In the genomic region with DNA sequence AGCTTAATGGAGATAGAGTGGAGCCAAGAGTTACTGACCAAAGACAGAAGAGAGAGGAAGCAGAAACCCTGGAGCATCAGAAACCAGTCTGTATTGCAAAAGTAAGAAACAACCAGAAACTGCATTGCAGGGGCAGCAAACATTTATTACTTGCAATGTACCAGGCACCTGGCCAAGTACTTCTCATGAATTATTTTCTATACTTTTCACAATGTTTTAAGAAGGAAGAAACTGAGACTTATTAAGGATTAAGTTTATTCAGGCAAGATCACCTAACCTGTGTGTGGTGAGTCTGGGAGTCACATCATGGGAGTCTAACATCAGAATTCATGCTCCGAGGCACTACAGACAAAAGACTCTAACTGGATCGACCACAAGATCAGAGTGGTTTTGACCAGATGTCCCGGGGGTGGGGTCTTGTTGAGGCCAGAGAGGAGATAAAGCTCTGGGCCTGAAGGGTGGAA, we compare ENCODE assay signal across 1 cellular context.
TF ChIP-seq lines count a peak whose summit lies in the region.

No MANE protein-coding gene starts in this region.

TF ChIP-seq in GM23338, 12 proteins besides CTCF, POLR2A, EP300 and RAD21 (continued from another document):
- TF ChIP-seq, protein P1, sequence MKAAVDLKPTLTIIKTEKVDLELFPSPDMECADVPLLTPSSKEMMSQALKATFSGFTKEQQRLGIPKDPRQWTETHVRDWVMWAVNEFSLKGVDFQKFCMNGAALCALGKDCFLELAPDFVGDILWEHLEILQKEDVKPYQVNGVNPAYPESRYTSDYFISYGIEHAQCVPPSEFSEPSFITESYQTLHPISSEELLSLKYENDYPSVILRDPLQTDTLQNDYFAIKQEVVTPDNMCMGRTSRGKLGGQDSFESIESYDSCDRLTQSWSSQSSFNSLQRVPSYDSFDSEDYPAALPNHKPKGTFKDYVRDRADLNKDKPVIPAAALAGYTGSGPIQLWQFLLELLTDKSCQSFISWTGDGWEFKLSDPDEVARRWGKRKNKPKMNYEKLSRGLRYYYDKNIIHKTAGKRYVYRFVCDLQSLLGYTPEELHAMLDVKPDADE (IDR thresholded peaks at IDR 0.05) = no peak
- TF ChIP-seq JUNB (IDR thresholded peaks at IDR 0.05; ENCODE audit: unreplicated experiment) (no peak), CREB1 (CRISPR knock-in tag; IDR thresholded peaks at IDR 0.05; ENCODE audit: low read depth) (no peak), EZH2phosphoT487 (IDR thresholded peaks at IDR 0.05; ENCODE audit: unreplicated experiment) (no peak), EZH2 (IDR thresholded peaks at IDR 0.05; ENCODE audit: low read depth, unreplicated experiment) (no peak), POLR2AphosphoS5 (IDR thresholded peaks at IDR 0.05; ENCODE audit: low read depth) (no peak), STAT1 (IDR thresholded peaks at IDR 0.05; ENCODE audit: unreplicated experiment) (no peak), ZNF331 (CRISPR knock-in tag; IDR thresholded peaks at IDR 0.05; ENCODE audit: low read depth) (no peak), NANOG (IDR thresholded peaks at IDR 0.05; ENCODE audit: borderline replicate concordance) (no peak)
- TF ChIP-seq, protein P2, sequence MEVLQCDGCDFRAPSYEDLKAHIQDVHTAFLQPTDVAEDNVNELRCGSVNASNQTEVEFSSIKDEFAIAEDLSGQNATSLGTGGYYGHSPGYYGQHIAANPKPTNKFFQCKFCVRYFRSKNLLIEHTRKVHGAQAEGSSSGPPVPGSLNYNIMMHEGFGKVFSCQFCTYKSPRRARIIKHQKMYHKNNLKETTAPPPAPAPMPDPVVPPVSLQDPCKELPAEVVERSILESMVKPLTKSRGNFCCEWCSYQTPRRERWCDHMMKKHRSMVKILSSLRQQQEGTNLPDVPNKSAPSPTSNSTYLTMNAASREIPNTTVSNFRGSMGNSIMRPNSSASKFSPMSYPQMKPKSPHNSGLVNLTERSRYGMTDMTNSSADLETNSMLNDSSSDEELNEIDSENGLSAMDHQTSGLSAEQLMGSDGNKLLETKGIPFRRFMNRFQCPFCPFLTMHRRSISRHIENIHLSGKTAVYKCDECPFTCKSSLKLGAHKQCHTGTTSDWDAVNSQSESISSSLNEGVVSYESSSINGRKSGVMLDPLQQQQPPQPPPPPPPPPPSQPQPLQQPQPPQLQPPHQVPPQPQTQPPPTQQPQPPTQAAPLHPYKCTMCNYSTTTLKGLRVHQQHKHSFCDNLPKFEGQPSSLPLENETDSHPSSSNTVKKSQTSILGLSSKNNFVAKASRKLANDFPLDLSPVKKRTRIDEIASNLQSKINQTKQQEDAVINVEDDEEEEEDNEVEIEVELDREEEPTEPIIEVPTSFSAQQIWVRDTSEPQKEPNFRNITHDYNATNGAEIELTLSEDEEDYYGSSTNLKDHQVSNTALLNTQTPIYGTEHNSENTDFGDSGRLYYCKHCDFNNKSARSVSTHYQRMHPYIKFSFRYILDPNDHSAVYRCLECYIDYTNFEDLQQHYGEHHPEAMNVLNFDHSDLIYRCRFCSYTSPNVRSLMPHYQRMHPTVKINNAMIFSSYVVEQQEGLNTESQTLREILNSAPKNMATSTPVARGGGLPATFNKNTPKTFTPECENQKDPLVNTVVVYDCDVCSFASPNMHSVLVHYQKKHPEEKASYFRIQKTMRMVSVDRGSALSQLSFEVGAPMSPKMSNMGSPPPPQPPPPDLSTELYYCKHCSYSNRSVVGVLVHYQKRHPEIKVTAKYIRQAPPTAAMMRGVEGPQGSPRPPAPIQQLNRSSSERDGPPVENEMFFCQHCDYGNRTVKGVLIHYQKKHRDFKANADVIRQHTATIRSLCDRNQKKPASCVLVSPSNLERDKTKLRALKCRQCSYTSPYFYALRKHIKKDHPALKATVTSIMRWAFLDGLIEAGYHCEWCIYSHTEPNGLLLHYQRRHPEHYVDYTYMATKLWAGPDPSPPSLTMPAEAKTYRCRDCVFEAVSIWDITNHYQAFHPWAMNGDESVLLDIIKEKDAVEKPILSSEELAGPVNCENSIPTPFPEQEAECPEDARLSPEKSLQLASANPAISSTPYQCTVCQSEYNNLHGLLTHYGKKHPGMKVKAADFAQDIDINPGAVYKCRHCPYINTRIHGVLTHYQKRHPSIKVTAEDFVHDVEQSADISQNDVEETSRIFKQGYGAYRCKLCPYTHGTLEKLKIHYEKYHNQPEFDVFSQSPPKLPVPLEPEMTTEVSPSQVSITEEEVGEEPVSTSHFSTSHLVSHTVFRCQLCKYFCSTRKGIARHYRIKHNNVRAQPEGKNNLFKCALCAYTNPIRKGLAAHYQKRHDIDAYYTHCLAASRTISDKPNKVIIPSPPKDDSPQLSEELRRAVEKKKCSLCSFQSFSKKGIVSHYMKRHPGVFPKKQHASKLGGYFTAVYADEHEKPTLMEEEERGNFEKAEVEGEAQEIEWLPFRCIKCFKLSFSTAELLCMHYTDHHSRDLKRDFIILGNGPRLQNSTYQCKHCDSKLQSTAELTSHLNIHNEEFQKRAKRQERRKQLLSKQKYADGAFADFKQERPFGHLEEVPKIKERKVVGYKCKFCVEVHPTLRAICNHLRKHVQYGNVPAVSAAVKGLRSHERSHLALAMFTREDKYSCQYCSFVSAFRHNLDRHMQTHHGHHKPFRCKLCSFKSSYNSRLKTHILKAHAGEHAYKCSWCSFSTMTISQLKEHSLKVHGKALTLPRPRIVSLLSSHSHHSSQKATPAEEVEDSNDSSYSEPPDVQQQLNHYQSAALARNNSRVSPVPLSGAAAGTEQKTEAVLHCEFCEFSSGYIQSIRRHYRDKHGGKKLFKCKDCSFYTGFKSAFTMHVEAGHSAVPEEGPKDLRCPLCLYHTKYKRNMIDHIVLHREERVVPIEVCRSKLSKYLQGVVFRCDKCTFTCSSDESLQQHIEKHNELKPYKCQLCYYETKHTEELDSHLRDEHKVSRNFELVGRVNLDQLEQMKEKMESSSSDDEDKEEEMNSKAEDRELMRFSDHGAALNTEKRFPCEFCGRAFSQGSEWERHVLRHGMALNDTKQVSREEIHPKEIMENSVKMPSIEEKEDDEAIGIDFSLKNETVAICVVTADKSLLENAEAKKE (CRISPR knock-in tag; IDR thresholded peaks at IDR 0.05) = no peak
